8 cellular contexts compared by ENCODE assay signal in the genomic region with DNA sequence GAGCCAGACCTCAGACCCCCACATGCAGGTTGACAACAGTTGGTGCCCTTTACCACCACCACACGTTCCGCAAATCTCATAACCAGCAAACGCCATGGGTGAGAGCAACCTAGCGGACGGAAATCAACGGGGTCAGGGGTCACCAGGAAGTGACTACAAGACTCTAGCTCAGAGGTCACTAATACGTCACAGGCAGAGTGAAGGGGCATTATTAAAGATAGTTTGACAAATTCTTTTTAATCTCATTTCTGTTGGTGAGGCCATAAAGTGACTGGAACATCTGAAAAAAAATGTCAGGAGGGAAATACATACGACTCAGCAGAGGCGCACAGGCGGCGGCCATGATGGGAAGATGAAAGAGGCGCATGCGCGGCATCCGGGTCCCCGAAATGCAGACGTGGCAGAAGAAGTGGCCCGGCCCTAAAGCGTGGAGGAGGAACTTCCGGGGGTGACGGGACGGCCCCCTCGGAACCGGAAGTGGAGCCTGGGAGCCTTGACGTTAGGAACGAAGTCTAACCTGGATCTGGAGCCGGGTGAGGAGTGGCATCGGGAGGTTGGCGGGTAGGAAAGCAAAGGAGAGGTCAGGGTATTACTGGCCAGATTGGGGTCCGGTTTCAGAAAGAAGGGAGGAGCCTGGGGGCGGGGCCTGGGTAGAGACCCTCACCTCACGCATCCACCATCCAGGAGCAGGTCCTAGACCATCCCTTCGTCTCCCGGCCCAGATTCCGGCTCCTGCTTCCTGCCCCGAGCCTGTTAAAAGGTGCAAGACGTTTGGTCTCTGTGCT. TPM values are rescaled to one million over a fixed set of nuclear protein-coding genes. Genes with fewer than 3 reads are reported as not detected.
DNase-seq lines count a peak whose midpoint lies in the region; ATAC-seq and TF ChIP-seq lines count a peak whose summit lies in the region.

A gene with protein sequence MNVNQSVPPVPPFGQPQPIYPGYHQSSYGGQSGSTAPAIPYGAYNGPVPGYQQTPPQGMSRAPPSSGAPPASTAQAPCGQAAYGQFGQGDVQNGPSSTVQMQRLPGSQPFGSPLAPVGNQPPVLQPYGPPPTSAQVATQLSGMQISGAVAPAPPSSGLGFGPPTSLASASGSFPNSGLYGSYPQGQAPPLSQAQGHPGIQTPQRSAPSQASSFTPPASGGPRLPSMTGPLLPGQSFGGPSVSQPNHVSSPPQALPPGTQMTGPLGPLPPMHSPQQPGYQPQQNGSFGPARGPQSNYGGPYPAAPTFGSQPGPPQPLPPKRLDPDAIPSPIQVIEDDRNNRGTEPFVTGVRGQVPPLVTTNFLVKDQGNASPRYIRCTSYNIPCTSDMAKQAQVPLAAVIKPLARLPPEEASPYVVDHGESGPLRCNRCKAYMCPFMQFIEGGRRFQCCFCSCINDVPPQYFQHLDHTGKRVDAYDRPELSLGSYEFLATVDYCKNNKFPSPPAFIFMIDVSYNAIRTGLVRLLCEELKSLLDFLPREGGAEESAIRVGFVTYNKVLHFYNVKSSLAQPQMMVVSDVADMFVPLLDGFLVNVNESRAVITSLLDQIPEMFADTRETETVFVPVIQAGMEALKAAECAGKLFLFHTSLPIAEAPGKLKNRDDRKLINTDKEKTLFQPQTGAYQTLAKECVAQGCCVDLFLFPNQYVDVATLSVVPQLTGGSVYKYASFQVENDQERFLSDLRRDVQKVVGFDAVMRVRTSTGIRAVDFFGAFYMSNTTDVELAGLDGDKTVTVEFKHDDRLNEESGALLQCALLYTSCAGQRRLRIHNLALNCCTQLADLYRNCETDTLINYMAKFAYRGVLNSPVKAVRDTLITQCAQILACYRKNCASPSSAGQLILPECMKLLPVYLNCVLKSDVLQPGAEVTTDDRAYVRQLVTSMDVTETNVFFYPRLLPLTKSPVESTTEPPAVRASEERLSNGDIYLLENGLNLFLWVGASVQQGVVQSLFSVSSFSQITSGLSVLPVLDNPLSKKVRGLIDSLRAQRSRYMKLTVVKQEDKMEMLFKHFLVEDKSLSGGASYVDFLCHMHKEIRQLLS (plus strand): TSS at position 468 of the 785 bp plus-strand sequence. CDS start 2,461 bp downstream, outside the sequence.

- WGBS in adipose tissue, 3 donors: 0 to 1% (median 0%) methylated on average over 36 to 37 of the region's 37 CpGs
- WGBS in trophoblast cell (ENCODE audit: extremely low coverage, insufficient coverage, insufficient read length): no CpG with 5 or more reads among the region's 37 CpGs
- WGBS in transverse colon (ENCODE audit: low coverage in 1 of 2), 2 donors: 0 to 1% methylated on average over 21 to 37 of the region's 37 CpGs

- no peak within 1 kb of the TSS for H3K23ac ChIP-seq in trophoblast cell (ENCODE audit: low read length)

- no peaks in the 10 kb centered on the region for H3K9me3 Mint-ChIP-seq in T-cell

- TF ChIP-seq POLR2A in transverse colon (IDR thresholded peaks at IDR 0.05): peak; percentile 79

- peak within 1 kb of the TSS; percentile 28 for H2BK120ac ChIP-seq in trophoblast cell (ENCODE audit: insufficient read depth, low read length, poor library complexity)

- peak within 1 kb of the TSS; percentile 100 for H3K27ac Mint-ChIP-seq in T-cell

- H3K9me3 ChIP-seq in trophoblast cell (ENCODE audit: insufficient read depth, low read depth, low read length): no peaks in the 10 kb centered on the region
- no peaks in the 10 kb centered on the region for H3K9me3 ChIP-seq in transverse colon

- peak within 1 kb of the TSS; percentile 95 for H3K9ac ChIP-seq in trophoblast cell (ENCODE audit: low read length)

- H3K27me3 ChIP-seq in trophoblast cell (ENCODE audit: insufficient read depth, low read length): no peaks in the 10 kb centered on the region
- H3K27me3 ChIP-seq in transverse colon: no peaks in the 10 kb centered on the region

- peak within 1 kb of the TSS; percentile 55 for H2AFZ ChIP-seq in trophoblast cell (ENCODE audit: insufficient read depth, low read length, poor library complexity)

- H3K79me1 ChIP-seq in trophoblast cell (ENCODE audit: low read length): peaks cover 9% of the 10 kb centered on the region

- peak within 1 kb of the TSS; percentile 83 for H2BK5ac ChIP-seq in trophoblast cell (ENCODE audit: low read depth, low read length, poor library complexity)

- intact Hi-C loops in cardiac septum (cut with DNase I): no loop called here
- intact Hi-C loops in transverse colon (cut with DNase I; ENCODE audit: low total_unique reads): no loop called here

- peaks cover 6% of the 10 kb centered on the region for H3K79me2 ChIP-seq in trophoblast cell (ENCODE audit: control insufficient read depth, insufficient read depth, low read length, poor library complexity)

- H3K36me3 Mint-ChIP-seq in T-cell: peaks cover 14% of the 10 kb centered on the region

- H3K18ac ChIP-seq in trophoblast cell (ENCODE audit: low read length): peak within 1 kb of the TSS; percentile 71

- peak within 1 kb of the TSS; percentile 86 for H4K91ac ChIP-seq in trophoblast cell (ENCODE audit: low read depth, low read length)

- H3K4me1 ChIP-seq in trophoblast cell (ENCODE audit: control insufficient read depth in 1 of 2, insufficient read depth in 2 of 2, low read length in 2 of 2): peaks cover 0 to 2% of the 10 kb centered on the region in 2 experiments
- H3K4me1 ChIP-seq in transverse colon: peaks cover 10 to 32% (median 23%) of the 10 kb centered on the region in 4 donors

- DNase-seq in GM12865 (ENCODE audit: low read depth): peak; percentile 96
- peak; percentile 78 for DNase-seq in NCI-H1436 treated with DMSO at 0.1 percent for 48 hours (lab: John Stamatoyannopoulos, UW)
- DNase-seq in T-cell: peak; percentile 86 to 97 (median 94)
- peak; percentile 98 for DNase-seq in cardiac septum (ENCODE audit: low spot score)
- DNase-seq in trophoblast cell: peak; percentile 97 to 99
- DNase-seq in transverse colon: peak; percentile 98

- peak within 1 kb of the TSS; percentile 88 for H4K12ac ChIP-seq in trophoblast cell (ENCODE audit: low read depth, low read length)

- peaks cover 35 to 43% (median 37%) of the 10 kb centered on the region in 3 donors for H3K4me1 Mint-ChIP-seq in T-cell

- H3K4me3 ChIP-seq in GM12865 (ENCODE audit: low read depth, low read length): peak within 1 kb of the TSS; percentile 72
- H3K4me3 ChIP-seq in trophoblast cell (ENCODE audit: low read depth, low read length): peak within 1 kb of the TSS; percentile 88
- H3K4me3 ChIP-seq in transverse colon: peak within 1 kb of the TSS; percentile 66 to 98 (median 88)

- H3K36me3 ChIP-seq in trophoblast cell (ENCODE audit: control insufficient read depth in 1 of 2, insufficient read depth in 2 of 2, low read length in 2 of 2) (peaks cover 16 to 18% of the 10 kb centered on the region in 2 experiments), transverse colon (peaks cover 0 to 23% (median 11%) of the 10 kb centered on the region in 4 donors)

- peak within 1 kb of the TSS; percentile 95 to 100 (median 100) for H3K4me3 Mint-ChIP-seq in T-cell

- H3K27me3 Mint-ChIP-seq in T-cell: no peaks in the 10 kb centered on the region

- TF ChIP-seq EP300 in transverse colon (IDR thresholded peaks at IDR 0.05; ENCODE audit: low read depth): no peak

- no peak within 1 kb of the TSS for H2BK12ac ChIP-seq in trophoblast cell (ENCODE audit: low read length)

- H4K8ac ChIP-seq in trophoblast cell (ENCODE audit: low read depth, low read length): peak within 1 kb of the TSS; percentile 99

- POLR2A ChIA-PET in T-cell (lab: Charles Lee): interaction anchor here (0.6 to 1.7 kb wide), 15 partner anchors 11 to 391 kb away, joined by 3 to 14 read pairs (median 4); no protein-coding TSS in a partner anchor

- peak within 1 kb of the TSS; percentile 86 for H3K4me2 ChIP-seq in trophoblast cell (ENCODE audit: low read length)

- TF ChIP-seq CTCF in GM12865 (IDR thresholded peaks at IDR 0.05; ENCODE audit: insufficient read depth, low read depth, low read length, missing control alignments): no peak
- TF ChIP-seq CTCF in transverse colon (IDR thresholded peaks at IDR 0.05): peak in 2 of 5 experiments; percentile 27 to 30

- ATAC-seq in HG02798 (IDR thresholded peaks at IDR 0.05; ENCODE audit: poor library complexity, unreplicated experiment) (peak; percentile 92), T-cell (replicated peaks in 1 of 4) (peak; percentile 91 to 93 (median 92))

- peak within 1 kb of the TSS; percentile 80 for H3K14ac ChIP-seq in trophoblast cell (ENCODE audit: low read length)

- in situ Hi-C loops in transverse colon (cut with MboI; ENCODE audit: low pct_ligation_motif_present in 1 of 4, low pct_unique_long_range_greater_than_20kb in 1 of 4, low sequenced_read_pairs in 3 of 4): no loop called here

- peak within 1 kb of the TSS; percentile 95 for H3K4ac ChIP-seq in trophoblast cell (ENCODE audit: low read depth, low read length)

- H3K27ac ChIP-seq in adipose tissue (ENCODE audit: low read depth, low read length) (peak within 1 kb of the TSS; percentile 56), trophoblast cell (ENCODE audit: low read depth, low read length) (peak within 1 kb of the TSS; percentile 81), transverse colon (peak within 1 kb of the TSS; percentile 88 to 96 (median 92))

- CTCF ChIA-PET in T-cell (lab: Charles Lee): interaction anchor here in 1 of 2 donors (0.9 to 2.5 kb wide), 7 partner anchors 10 to 136 kb away, joined by 3 to 12 read pairs (median 5); a partner anchor contains a TSS

- peak within 1 kb of the TSS; percentile 98 for H2AK5ac ChIP-seq in trophoblast cell (ENCODE audit: low read length)

RNA-seq across cellular contexts. Expression of the gene that starts here (rescaled TPM):
- total RNA-seq in T-cell (100 to 1,000 TPM in 1 of 5 donors, 10 to 100 TPM in 4; 77.7 to 107 (median 92.2) TPM), cardiac septum (55.1 TPM), transverse colon (100 to 1,000 TPM in 2 of 4 donors, 10 to 100 TPM in 2; 46.7 to 104 (median 80.2) TPM)
- polyA plus RNA-seq in adipose tissue: 10 to 100 TPM; 22.1 to 34.1 (median 32.9) TPM
- polyA plus RNA-seq in trophoblast cell (2013): 62.6 and 66.3 TPM in 2 replicates

Comparison
In these comparisons a context has a peak if more than half of its experiments do, and no peak if none do; other contexts are left out.
1. Peak in every context shown above with its lines: DNase-seq, ATAC-seq, H3K4me3 ChIP-seq and H3K27ac ChIP-seq.